8 cellular contexts compared by ENCODE assay signal in genomic region chr7:114082934-114083647, GRCh38.
DNase-seq lines count a peak whose midpoint lies in the region; ATAC-seq and TF ChIP-seq lines count a peak whose summit lies in the region.

No MANE protein-coding gene starts in this region.

- no peaks in the 10 kb centered on the region for H3K79me2 ChIP-seq in GM23338 (replicated peaks; ENCODE audit: insufficient read depth)

- no peak overlapping the region for H3K27ac ChIP-seq in GM23338 (ENCODE audit: low read depth)
- peak overlapping the region in 1 of 5 donors; percentile 43 for H3K27ac ChIP-seq in adrenal gland

- no peak overlapping the region for H3K9ac ChIP-seq in skeletal muscle satellite cell (ENCODE audit: low read depth, low read length)

- TF ChIP-seq POLR2A in adrenal gland (IDR thresholded peaks at IDR 0.05): no peak

- peak overlapping the region; percentile 93 for H3K4me2 ChIP-seq in GM23338
- H3K4me2 ChIP-seq in skeletal muscle satellite cell (ENCODE audit: low read length): peak overlapping the region; percentile 90

- no peaks in the 10 kb centered on the region; the same call in 2 of the 3 replicates for H3K36me3 Mint-ChIP-seq in GM23338 (ENCODE audit: low read depth)

- H3K4me1 ChIP-seq in GM23338 (ENCODE audit: insufficient read depth) (peaks cover 13% of the 10 kb centered on the region), adrenal gland (replicated peaks in 1 of 2) (peaks cover 11 to 27% of the 10 kb centered on the region in 2 donors), skeletal muscle satellite cell (ENCODE audit: control insufficient read depth, insufficient read depth, low read length) (peaks cover 16% of the 10 kb centered on the region)

- peak overlapping the region; percentile 66 for H3K4me3 ChIP-seq in GM23338
- peak overlapping the region in 1 of 4 donors; percentile 40 for H3K4me3 ChIP-seq in adrenal gland
- peak overlapping the region; percentile 32; the same call in 1 of the 2 replicates for H3K4me3 ChIP-seq in iPS-18c (ENCODE audit: insufficient read depth, low read depth, low read length)
- peak overlapping the region; percentile 67 for H3K4me3 ChIP-seq in skeletal muscle satellite cell (ENCODE audit: low read length)

- intact Hi-C loops in adrenal gland (cut with DNase I): no loop called here

- peaks cover 56% of the 10 kb centered on the region for H3K27me3 Mint-ChIP-seq in GM23338 (ENCODE audit: insufficient read depth, low read depth, poor library complexity)

- TF ChIP-seq CTCF in GM23338 (conservative IDR thresholded peaks at IDR 0.05; ENCODE audit: low read depth in 2 of 2): no peak
- no peak for TF ChIP-seq CTCF in adrenal gland (IDR thresholded peaks at IDR 0.05)

- ATAC-seq in GM23338 (peak; percentile 5), HG02610 (IDR thresholded peaks at IDR 0.05; ENCODE audit: unreplicated experiment) (no peak), HG02981 (IDR thresholded peaks at IDR 0.05; ENCODE audit: unreplicated experiment) (no peak)

- H3K36me3 ChIP-seq in GM23338 (ENCODE audit: insufficient read depth) (no peaks in the 10 kb centered on the region), adrenal gland (replicated peaks in 1 of 2) (no peaks in the 10 kb centered on the region), skeletal muscle satellite cell (ENCODE audit: insufficient read depth, low read length) (no peaks in the 10 kb centered on the region)

- peaks cover 20% of the 10 kb centered on the region for H3K4me1 Mint-ChIP-seq in GM23338

- no peak overlapping the region for H3K27ac Mint-ChIP-seq in GM23338

- DNase-seq in GM23338 (ENCODE audit: low spot score): peak; percentile 69
- peak in 4 of 7 donors; percentile 4 to 24 (median 16) for DNase-seq in adrenal gland
- no peak for DNase-seq in G401 (ENCODE audit: low spot score)
- DNase-seq in HPDE6-E6E7 (ENCODE audit: extremely low spot score): no peak

- peak overlapping the region; percentile 85 for H3K4me3 Mint-ChIP-seq in GM23338

- H3K9me3 ChIP-seq in adrenal gland (replicated peaks in 1 of 3) (no peaks in the 10 kb centered on the region), iPS-18c (ENCODE audit: control insufficient read depth, insufficient read depth, low read length) (peaks cover 2% of the 10 kb centered on the region), skeletal muscle satellite cell (replicated peaks; ENCODE audit: low read length) (no peaks in the 10 kb centered on the region)

- peak overlapping the region; percentile 97 for H2AFZ ChIP-seq in GM23338

- no peaks in the 10 kb centered on the region; the same call in 2 of the 3 replicates for H3K9me3 Mint-ChIP-seq in GM23338

- H3K9me2 ChIP-seq in GM23338 (ENCODE audit: insufficient read depth): no peaks in the 10 kb centered on the region

- H4K20me1 ChIP-seq in GM23338 (replicated peaks; ENCODE audit: insufficient read depth): no peaks in the 10 kb centered on the region

- in situ Hi-C loops in G401 (cut with HindIII; ENCODE audit: low sequenced_read_pairs): no loop called here

- 21 to 27% (median 26%) methylated on average over 43 to 45 of the region's 45 CpGs for WGBS in adrenal gland, 4 donors

- peaks cover 59% of the 10 kb centered on the region for H3K27me3 ChIP-seq in GM23338 (ENCODE audit: insufficient read depth)
- peaks cover 30% of the 10 kb centered on the region for H3K27me3 ChIP-seq in adrenal gland
- H3K27me3 ChIP-seq in skeletal muscle satellite cell (ENCODE audit: control insufficient read depth, insufficient read depth, low read length): peaks cover 4% of the 10 kb centered on the region

- no peaks in the 10 kb centered on the region; the same call in 1 of the 2 replicates for H3F3A ChIP-seq in GM23338 (replicated peaks; ENCODE audit: low read depth)

TF ChIP-seq in GM23338, 12 proteins besides CTCF, POLR2A, EP300 and RAD21:
- TF ChIP-seq EZH2 (IDR thresholded peaks at IDR 0.05; ENCODE audit: low read depth, unreplicated experiment) (peak; percentile 69), POLR2AphosphoS5 (IDR thresholded peaks at IDR 0.05; ENCODE audit: low read depth) (no peak)

Comparison
In these comparisons a context has a peak if more than half of its experiments do, and no peak if none do; other contexts are left out.
1. DNase-seq: peak in GM23338 (single experiment) and adrenal gland (4 of 7); none in G401 (single experiment) and HPDE6-E6E7 (single experiment).